In the genomic region with DNA sequence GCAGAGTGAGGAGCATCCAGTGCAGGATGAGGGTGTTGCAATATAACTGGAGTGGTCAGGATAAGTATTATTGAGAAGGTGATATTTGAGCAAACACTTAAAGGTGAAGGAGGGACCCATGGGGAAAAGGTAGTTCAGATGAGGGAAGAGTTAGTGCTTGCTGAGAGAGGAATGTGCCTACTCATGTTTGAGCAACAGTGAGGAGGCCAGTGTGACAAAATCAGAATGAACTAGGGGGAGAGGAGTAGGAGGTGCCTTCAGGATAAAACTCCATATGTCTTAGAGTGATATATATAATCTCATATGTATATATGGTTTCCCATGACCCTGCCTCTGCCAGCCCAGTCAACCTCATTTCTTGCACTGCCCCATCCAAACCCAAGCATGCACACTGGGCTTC, we compare ENCODE assay signal across 1 cellular context.
TF ChIP-seq lines count a peak whose summit lies in the region.

No MANE protein-coding gene starts in this region.

TF ChIP-seq in GM23338, 12 proteins besides CTCF, POLR2A, EP300 and RAD21 (continued from another document):
- TF ChIP-seq, protein P1, sequence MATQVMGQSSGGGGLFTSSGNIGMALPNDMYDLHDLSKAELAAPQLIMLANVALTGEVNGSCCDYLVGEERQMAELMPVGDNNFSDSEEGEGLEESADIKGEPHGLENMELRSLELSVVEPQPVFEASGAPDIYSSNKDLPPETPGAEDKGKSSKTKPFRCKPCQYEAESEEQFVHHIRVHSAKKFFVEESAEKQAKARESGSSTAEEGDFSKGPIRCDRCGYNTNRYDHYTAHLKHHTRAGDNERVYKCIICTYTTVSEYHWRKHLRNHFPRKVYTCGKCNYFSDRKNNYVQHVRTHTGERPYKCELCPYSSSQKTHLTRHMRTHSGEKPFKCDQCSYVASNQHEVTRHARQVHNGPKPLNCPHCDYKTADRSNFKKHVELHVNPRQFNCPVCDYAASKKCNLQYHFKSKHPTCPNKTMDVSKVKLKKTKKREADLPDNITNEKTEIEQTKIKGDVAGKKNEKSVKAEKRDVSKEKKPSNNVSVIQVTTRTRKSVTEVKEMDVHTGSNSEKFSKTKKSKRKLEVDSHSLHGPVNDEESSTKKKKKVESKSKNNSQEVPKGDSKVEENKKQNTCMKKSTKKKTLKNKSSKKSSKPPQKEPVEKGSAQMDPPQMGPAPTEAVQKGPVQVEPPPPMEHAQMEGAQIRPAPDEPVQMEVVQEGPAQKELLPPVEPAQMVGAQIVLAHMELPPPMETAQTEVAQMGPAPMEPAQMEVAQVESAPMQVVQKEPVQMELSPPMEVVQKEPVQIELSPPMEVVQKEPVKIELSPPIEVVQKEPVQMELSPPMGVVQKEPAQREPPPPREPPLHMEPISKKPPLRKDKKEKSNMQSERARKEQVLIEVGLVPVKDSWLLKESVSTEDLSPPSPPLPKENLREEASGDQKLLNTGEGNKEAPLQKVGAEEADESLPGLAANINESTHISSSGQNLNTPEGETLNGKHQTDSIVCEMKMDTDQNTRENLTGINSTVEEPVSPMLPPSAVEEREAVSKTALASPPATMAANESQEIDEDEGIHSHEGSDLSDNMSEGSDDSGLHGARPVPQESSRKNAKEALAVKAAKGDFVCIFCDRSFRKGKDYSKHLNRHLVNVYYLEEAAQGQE (IDR thresholded peaks at IDR 0.05; ENCODE audit: unreplicated experiment): no peak
- no peak for TF ChIP-seq EZH2 (IDR thresholded peaks at IDR 0.05; ENCODE audit: low read depth, unreplicated experiment)
